ENCODE assay signal across 16 cellular contexts in genomic region chr5:150521522-150521817, GRCh38. TPM values are rescaled to one million over a fixed set of nuclear protein-coding genes. Genes with fewer than 3 reads are reported as not detected.
DNase-seq lines count a peak whose midpoint lies in the region; ATAC-seq and TF ChIP-seq lines count a peak whose summit lies in the region.
"Had no signal": no experiment of that assay in that cellular context is flagged by ENCODE, and none has a peak within 500 bp of the region (broad histone marks: within the 10 kb centered on the region; RNA-seq: fewer than 3 reads in every experiment).

No MANE protein-coding gene starts in this region.

- H3K9me3 ChIP-seq in heart right ventricle (no peaks in the 10 kb centered on the region), right atrium auricular region (no peaks in the 10 kb centered on the region), lower lobe of right lung (no peaks in the 10 kb centered on the region), upper lobe of left lung (no peaks in the 10 kb centered on the region)
- H3K9me3 ChIP-seq: MG63, SJSA1 had no signal

- 93 to 95% methylated on average over 14 of the region's 14 CpGs for WGBS in heart right ventricle, 2 donors
- 80 to 95% methylated on average over 3 to 14 of the region's 14 CpGs for WGBS in upper lobe of left lung, 2 donors

- no peak for TF ChIP-seq CTCF in heart right ventricle (IDR thresholded peaks at IDR 0.05)
- no peak for TF ChIP-seq CTCF in right atrium auricular region (IDR thresholded peaks at IDR 0.05)
- TF ChIP-seq CTCF in dorsolateral prefrontal cortex (IDR thresholded peaks at IDR 0.05 in 54 of 56, conservative IDR thresholded peaks at IDR 0.05 in 2 of 56; ENCODE audit: low read depth in 1 of 56, partially characterized antibody in 56 of 56), result no peak
- no peak for TF ChIP-seq CTCF in lower lobe of right lung (IDR thresholded peaks at IDR 0.05)
- no peak for TF ChIP-seq CTCF in upper lobe of left lung (IDR thresholded peaks at IDR 0.05)

- H3K27ac ChIP-seq in heart right ventricle (peak overlapping the region in 9 of 10 donors; percentile 10 to 90 (median 76)), right atrium auricular region (peak overlapping the region in 1 of 2 donors; percentile 69), dorsolateral prefrontal cortex (peak overlapping the region in 38 of 59 donors; percentile 18 to 100 (median 78)), lower lobe of right lung (peak overlapping the region; percentile 67), upper lobe of left lung (peak overlapping the region in 3 of 4 donors; percentile 20 to 73 (median 70))
- H3K27ac ChIP-seq: C4-2B, SJSA1 had no signal

- TF ChIP-seq POLR2A in upper lobe of left lung (IDR thresholded peaks at IDR 0.05), result no peak

- no peak for TF ChIP-seq EP300 in upper lobe of left lung (IDR thresholded peaks at IDR 0.05)

- no peaks in the 10 kb centered on the region for H3K27me3 ChIP-seq in heart right ventricle
- H3K27me3 ChIP-seq in right atrium auricular region, result no peaks in the 10 kb centered on the region
- H3K27me3 ChIP-seq in dorsolateral prefrontal cortex, result no peaks in the 10 kb centered on the region
- no peaks in the 10 kb centered on the region for H3K27me3 ChIP-seq in lower lobe of right lung (ENCODE audit: low read depth)
- H3K27me3 ChIP-seq in upper lobe of left lung, result no peaks in the 10 kb centered on the region
- H3K27me3 ChIP-seq: MG63, SJSA1 had no signal

- no peak for ATAC-seq in heart right ventricle
- no peak for ATAC-seq in lower lobe of right lung
- no peak for ATAC-seq in upper lobe of left lung (ENCODE audit: low FRiP score in 2 of 2)
- no peak for ATAC-seq in HG03280 (IDR thresholded peaks at IDR 0.05; ENCODE audit: unreplicated experiment)
- ATAC-seq in GM19328 (IDR thresholded peaks at IDR 0.05; ENCODE audit: unreplicated experiment), result no peak

- DNase-seq in heart right ventricle (no peak), right atrium auricular region (ENCODE audit: low spot score) (no peak), dorsolateral prefrontal cortex (peak in 1 of 10 donors; percentile 39), lower lobe of right lung (no peak), upper lobe of left lung (no peak)
- DNase-seq in activated naive CD4-positive, alpha-beta T cell (lab: John Stamatoyannopoulos, UW), result no peak
- DNase-seq: H7, MG63, NCI-H1092, NCI-H146, NCI-H2227 treated with DMSO at 0.1 percent for 48 hours, NCI-H524 had no signal

- H3K36me3 ChIP-seq in heart right ventricle (peaks cover 0 to 56% (median 8%) of the 10 kb centered on the region in 9 donors), right atrium auricular region (peaks cover 14% of the 10 kb centered on the region), lower lobe of right lung (peaks cover 33% of the 10 kb centered on the region), upper lobe of left lung (peaks cover 0 to 20% (median 17%) of the 10 kb centered on the region in 4 donors)

- peaks cover 38 to 97% (median 82%) of the 10 kb centered on the region in 9 donors for H3K4me1 ChIP-seq in heart right ventricle
- H3K4me1 ChIP-seq in right atrium auricular region, result peaks cover 0 to 100% of the 10 kb centered on the region in 2 donors
- peaks cover 73% of the 10 kb centered on the region for H3K4me1 ChIP-seq in lower lobe of right lung
- H3K4me1 ChIP-seq in upper lobe of left lung, result peaks cover 63 to 93% (median 68%) of the 10 kb centered on the region in 4 donors

- intact Hi-C loops in heart right ventricle (cut with DNase I), result loop anchor here in 7 of 10 donors (5.0 to 10.0 kb wide), 3 partner anchors 34 to 64 kb away; no protein-coding TSS in a partner anchor
- intact Hi-C loops in dorsolateral prefrontal cortex (cut with DNase I), result loop anchor here (2.0 to 5.0 kb wide), 3 partner anchors 34 to 64 kb away; no protein-coding TSS in a partner anchor
- intact Hi-C loops in lower lobe of right lung (cut with DNase I), result no loop called here

- no peak overlapping the region for H3K4me3 ChIP-seq in heart right ventricle
- no peak overlapping the region for H3K4me3 ChIP-seq in right atrium auricular region
- no peak overlapping the region for H3K4me3 ChIP-seq in dorsolateral prefrontal cortex
- no peak overlapping the region for H3K4me3 ChIP-seq in lower lobe of right lung
- H3K4me3 ChIP-seq in upper lobe of left lung, result no peak overlapping the region
- H3K4me3 ChIP-seq: MG63, SJSA1 had no signal

RNA-seq across cellular contexts. Expression of gene NDST1, which starts 13.5 kb away (rescaled TPM):
- 10 to 100 TPM; 50.3 to 86.1 (median 61.5) TPM for total RNA-seq in heart right ventricle
- polyA plus RNA-seq in heart right ventricle, result 10 to 100 TPM; 14.8 to 15.9 TPM
- 10 to 100 TPM; 81.4 to 91.8 TPM for total RNA-seq in right atrium auricular region
- total RNA-seq in dorsolateral prefrontal cortex, result 100 to 1,000 TPM in 43 of 120 experiments, 10 to 100 TPM in 77; 64.3 to 163 (median 92.5) TPM
- total RNA-seq in lower lobe of right lung, result 117 TPM
- 100 to 1,000 TPM in 5 of 6 donors, 10 to 100 TPM in 1; 81.7 to 265 (median 166) TPM for total RNA-seq in upper lobe of left lung
